14 cellular contexts compared by ENCODE assay signal in genomic region chr11:108718466-108718865, GRCh38.
"Had no signal": no experiment of that assay in that cellular context is flagged by ENCODE, and none has a peak within 500 bp of the region (broad histone marks: within the 10 kb centered on the region; RNA-seq: fewer than 3 reads in every experiment).

No MANE protein-coding gene starts in this region.

- DNase-seq: activated CD4-positive, alpha-beta T cell treated with anti-CD3 and anti-CD28 coated beads, Interleukin-2, amount 50 U/mL, for 48 hours; activated gamma-delta T cell treated with Interleukin-2 at 50 U/mL for 16 hours; activated T-cell treated with anti-CD3 and anti-CD28 coated beads for 4 hours; amygdala; dorsolateral prefrontal cortex; foreskin melanocyte; glutamatergic neuron; hippocampal formation; islet precursor cell; right cardiac atrium; stimulated activated naive CD8-positive, alpha-beta T cell treated with anti-CD3 and anti-CD28 coated beads, Interleukin-15, Interleukin-2, amounts not matched to agents 100 U/mL and 50 U/mL, for 24 hours; substantia nigra; tibial artery had no signal

- ATAC-seq: left lobe of liver; right cardiac atrium; stimulated activated naive CD8-positive, alpha-beta T cell treated with anti-CD3 and anti-CD28 coated beads, Interleukin-15, Interleukin-2, amounts not matched to agents 100 U/mL and 50 U/mL, for 24 hours had no signal
